Comparison of ENCODE assay signal across 17 cellular contexts in genomic region chr4:186840771-186841301, GRCh38.
DNase-seq lines count a peak whose midpoint lies in the region; ATAC-seq and TF ChIP-seq lines count a peak whose summit lies in the region.
"Had no signal": no experiment of that assay in that cellular context is flagged by ENCODE, and none has a peak within 500 bp of the region (broad histone marks: within the 10 kb centered on the region; RNA-seq: fewer than 3 reads in every experiment).

No MANE protein-coding gene starts in this region.

- peak overlapping the region; percentile 79 for H3K4me3 Mint-ChIP-seq in Calu3 (ENCODE audit: low read depth, unreplicated experiment)
- H3K4me3 Mint-ChIP-seq: CD14-positive monocyte; central memory CD8-positive, alpha-beta T cell had no signal

- BruUV-seq in Calu3 (replicated peaks; lab: Mats Ljungman, UMichigan), result TSS peak; percentile 17

- no peak overlapping the region for H3K9ac ChIP-seq in stomach smooth muscle (ENCODE audit: low read length in 2 of 2)

- no peak for TF ChIP-seq CTCF in Calu3 (IDR thresholded peaks at IDR 0.05; ENCODE audit: unreplicated experiment)
- TF ChIP-seq CTCF in RWPE2 (IDR thresholded peaks at IDR 0.05; ENCODE audit: poor library complexity, severe bottlenecking), result no peak
- no peak for TF ChIP-seq CTCF in omental fat pad (IDR thresholded peaks at IDR 0.05)

- DNase-seq in Calu3, result peak; percentile 66
- no peak for DNase-seq in RWPE2 (ENCODE audit: low spot score)
- DNase-seq in left cardiac atrium, result peak; percentile 29
- DNase-seq in omental fat pad (ENCODE audit: low spot score), result no peak
- no peak for DNase-seq in H4 (ENCODE audit: low spot score)
- no peak for DNase-seq in ureter (ENCODE audit: low spot score)
- DNase-seq: NCI-H2081 treated with DMSO at 0.1 percent for 48 hours; occipital lobe; stimulated activated CD8-positive, alpha-beta memory T cell treated with anti-CD3 and anti-CD28 coated beads, Interleukin-4, amount 100 ng/mL, for 48 hours; WERI-Rb-1 had no signal

- H3K4me3 ChIP-seq in RWPE2 (ENCODE audit: severe bottlenecking), result no peak overlapping the region
- H3K4me3 ChIP-seq in stomach smooth muscle (ENCODE audit: low read length in 2 of 2), result peak overlapping the region; percentile 19 to 61

- CTCF ChIA-PET in Calu3 (lab: Charles Lee), result interaction anchor here (0.6 to 1.0 kb wide), 7 partner anchors 22 to 113 kb away, joined by 3 to 8 read pairs (median 4); no protein-coding TSS in a partner anchor

- H3K27ac Mint-ChIP-seq in Calu3 (ENCODE audit: unreplicated experiment), result peak overlapping the region; percentile 82
- H3K27ac Mint-ChIP-seq: activated naive CD4-positive, alpha-beta T cell treated with anti-CD3 and anti-CD28 coated beads, Interleukin-2, amount 50 U/mL, for 72 hours; CD14-positive monocyte had no signal

- H3K4me1 ChIP-seq in RWPE2 (ENCODE audit: insufficient read depth, poor library complexity, severe bottlenecking) (peaks cover 31% of the 10 kb centered on the region), stomach smooth muscle (ENCODE audit: control insufficient read depth, insufficient read depth, low read length) (peaks cover 14% of the 10 kb centered on the region)

- peaks cover 18% of the 10 kb centered on the region for H3K4me1 Mint-ChIP-seq in Calu3 (ENCODE audit: low read depth, unreplicated experiment)
- H3K4me1 Mint-ChIP-seq: CD14-positive monocyte; central memory CD8-positive, alpha-beta T cell had no signal

- H3K9me3 ChIP-seq in RWPE2 (ENCODE audit: severe bottlenecking) (peaks cover 6% of the 10 kb centered on the region), stomach smooth muscle (ENCODE audit: control insufficient read depth in 2 of 2, low read length in 2 of 2) (no peaks in the 10 kb centered on the region)

- intact Hi-C loops in Calu3 (cut with micrococcal nuclease; ENCODE audit: unreplicated experiment) (no loop called here), left cardiac atrium (cut with DNase I) (no loop called here)

- H3K9me3 Mint-ChIP-seq in Calu3 (ENCODE audit: low read depth, unreplicated experiment), result no peaks in the 10 kb centered on the region

- peak overlapping the region; percentile 84 for H3K27ac ChIP-seq in RWPE2 (ENCODE audit: poor library complexity, severe bottlenecking)
- no peak overlapping the region for H3K27ac ChIP-seq in stomach smooth muscle (ENCODE audit: low read length)
- H3K27ac ChIP-seq: epithelial cell of prostate, HL-60, WERI-Rb-1 had no signal

- H3K36me3 ChIP-seq in RWPE2 (ENCODE audit: low read depth), result no peaks in the 10 kb centered on the region
- no peaks in the 10 kb centered on the region for H3K36me3 ChIP-seq in stomach smooth muscle (ENCODE audit: control insufficient read depth in 2 of 2, insufficient read depth in 2 of 2, low read length in 2 of 2)
- H3K36me3 ChIP-seq: WERI-Rb-1 had no signal

- peaks cover 33% of the 10 kb centered on the region for H3K36me3 Mint-ChIP-seq in Calu3 (ENCODE audit: insufficient read depth, unreplicated experiment)
- H3K36me3 Mint-ChIP-seq: activated naive CD4-positive, alpha-beta T cell treated with anti-CD3 and anti-CD28 coated beads, Interleukin-2, amount 50 U/mL, for 72 hours; CD14-positive monocyte had no signal

- no peaks in the 10 kb centered on the region for H3K27me3 Mint-ChIP-seq in Calu3 (ENCODE audit: unreplicated experiment)
- H3K27me3 Mint-ChIP-seq: central memory CD8-positive, alpha-beta T cell had no signal

- H3K27me3 ChIP-seq in RWPE2 (ENCODE audit: insufficient read depth, poor library complexity, severe bottlenecking) (no peaks in the 10 kb centered on the region), stomach smooth muscle (ENCODE audit: control insufficient read depth in 1 of 2, insufficient read depth in 2 of 2, low read length in 2 of 2) (no peaks in the 10 kb centered on the region)

- ATAC-seq in RWPE2 (ENCODE audit: low read depth) (no peak), left cardiac atrium (no peak), HG02981 (IDR thresholded peaks at IDR 0.05; ENCODE audit: unreplicated experiment) (no peak), omental fat pad (ENCODE audit: low FRiP score) (no peak)
- ATAC-seq: activated naive CD4-positive, alpha-beta T cell treated with anti-CD3 and anti-CD28 coated beads, Interleukin-2, amount 50 U/mL, for 72 hours had no signal

Comparison
In these comparisons a context has a peak if more than half of its experiments do, and no peak if none do; other contexts are left out.
1. DNase-seq: peak in Calu3 (single experiment) and left cardiac atrium (single experiment); none in RWPE2 (single experiment), omental fat pad (single experiment), H4 (single experiment) and ureter (single experiment).